In genomic region chr11:59615637-59616395, GRCh38 we compare ENCODE assay signal across 1 cellular context.
TF ChIP-seq lines count a peak whose summit lies in the region.

Gene OSBP (minus strand): TSS chr11:59615774. CDS start chr11:59615664, 110 bp downstream.

TF ChIP-seq in K562, 482 proteins besides CTCF, POLR2A, EP300 and RAD21 (continued from another document):
- TF ChIP-seq ZNF407 (IDR thresholded peaks at IDR 0.05; ENCODE audit: low read depth) = no peak
- TF ChIP-seq THAP12 (CRISPR knock-in tag; IDR thresholded peaks at IDR 0.05) = peak; percentile 35; the same call in 1 of the 2 replicates
- TF ChIP-seq TEAD4 (IDR thresholded peaks at IDR 0.05; ENCODE audit: low read length) = peak; percentile 72
- TF ChIP-seq TEAD4 (CRISPR knock-in tag; IDR thresholded peaks at IDR 0.05; ENCODE audit: borderline replicate concordance) = no peak
- 0 out of 2 replicates have a peak, but pooled peaks have one; percentile 24 for TF ChIP-seq KLF13 (tag; IDR thresholded peaks at IDR 0.05; ENCODE audit: borderline replicate concordance, low read depth)
- TF ChIP-seq MBD2 (IDR thresholded peaks at IDR 0.05; ENCODE audit: borderline replicate concordance, low read depth) = peak; percentile 100
- TF ChIP-seq ZNF263 (CRISPR knock-in tag; IDR thresholded peaks at IDR 0.05; ENCODE audit: borderline replicate concordance) = peak; percentile 87
- 0 out of 2 replicates have a peak, but pooled peaks have one; percentile 17 for TF ChIP-seq MXI1 (IDR thresholded peaks at IDR 0.05; ENCODE audit: low read depth, low read length)
- TF ChIP-seq MAFF (IDR thresholded peaks at IDR 0.05; ENCODE audit: low read length) = peak; percentile 27; the same call in 1 of the 2 replicates
- TF ChIP-seq SP1 (CRISPR knock-in tag; IDR thresholded peaks at IDR 0.05) = peak; percentile 88
- peak; percentile 100 for TF ChIP-seq CREB3 (tag; conservative IDR thresholded peaks at IDR 0.05; ENCODE audit: low read depth)
- peak; percentile 99 for TF ChIP-seq EP400 (IDR thresholded peaks at IDR 0.05)
- no peak for TF ChIP-seq ZBTB8A (IDR thresholded peaks at IDR 0.05; ENCODE audit: partially characterized antibody)
- peak; percentile 56; the same call in 1 of the 2 replicates for TF ChIP-seq NFE2 (IDR thresholded peaks at IDR 0.05; ENCODE audit: low read depth)
- peak; percentile 87 for TF ChIP-seq U2AF1 (optimal IDR thresholded peaks at IDR 0.05; ENCODE audit: low read depth, low read length)
- TF ChIP-seq DNMT1 (IDR thresholded peaks at IDR 0.05) = no peak
- TF ChIP-seq KLF1 (tag; IDR thresholded peaks at IDR 0.05) = peak; percentile 71; the same call in 1 of the 2 replicates
- peak; percentile 20 for TF ChIP-seq POLR2B (IDR thresholded peaks at IDR 0.05; ENCODE audit: low read depth, partially characterized antibody)
- peak; percentile 51; the same call in 1 of the 2 replicates for TF ChIP-seq NBN (IDR thresholded peaks at IDR 0.05; ENCODE audit: low read depth)
- TF ChIP-seq ESRRA (IDR thresholded peaks at IDR 0.05; ENCODE audit: borderline replicate concordance, low read depth) = peak; percentile 46; the same call in 1 of the 2 replicates
- TF ChIP-seq ARNT (IDR thresholded peaks at IDR 0.05) = peak in 1 of 2 experiments; percentile 58; a peak in 1 of 4 replicates
- TF ChIP-seq RB1 (IDR thresholded peaks at IDR 0.05; ENCODE audit: low read depth) = peak; percentile 50; the same call in 1 of the 2 replicates
- peak; percentile 68 for TF ChIP-seq TAF1 (IDR thresholded peaks at IDR 0.05; ENCODE audit: control insufficient read depth, extremely low read depth, insufficient read depth, low read length, severe bottlenecking)
- TF ChIP-seq RBM25 (IDR thresholded peaks at IDR 0.05; ENCODE audit: low read depth, low read length, severe bottlenecking) = peak; percentile 99
- TF ChIP-seq CBX1 (IDR thresholded peaks at IDR 0.05; ENCODE audit: low read depth) = no peak
- peak; percentile 34; the same call in 1 of the 2 replicates for TF ChIP-seq ZBTB33 (CRISPR knock-in tag; IDR thresholded peaks at IDR 0.05)
- TF ChIP-seq FOXJ3 (CRISPR knock-in tag; IDR thresholded peaks at IDR 0.05) = no peak
